1 cellular context compared by ENCODE assay signal in genomic region chr17:3600529-3601205, GRCh38.
TF ChIP-seq lines count a peak whose summit lies in the region.

No MANE protein-coding gene starts in this region.

TF ChIP-seq in IMR-90, 13 proteins besides CTCF, POLR2A, EP300 and RAD21:
- TF ChIP-seq ELK1 (IDR thresholded peaks at IDR 0.05; ENCODE audit: borderline replicate concordance, low read depth, low read length) = no peak
- no peak for TF ChIP-seq CHD1 (IDR thresholded peaks at IDR 0.05; ENCODE audit: low read depth, low read length)
- no peak for TF ChIP-seq MXI1 (IDR thresholded peaks at IDR 0.05; ENCODE audit: borderline replicate concordance, low read depth, low read length)
- TF ChIP-seq SMC3 (IDR thresholded peaks at IDR 0.05; ENCODE audit: low read depth, low read length) = no peak
TF ChIP-seq in IMR-90: peak in this region for 0.
